8 cellular contexts compared by ENCODE assay signal in the genomic region with DNA sequence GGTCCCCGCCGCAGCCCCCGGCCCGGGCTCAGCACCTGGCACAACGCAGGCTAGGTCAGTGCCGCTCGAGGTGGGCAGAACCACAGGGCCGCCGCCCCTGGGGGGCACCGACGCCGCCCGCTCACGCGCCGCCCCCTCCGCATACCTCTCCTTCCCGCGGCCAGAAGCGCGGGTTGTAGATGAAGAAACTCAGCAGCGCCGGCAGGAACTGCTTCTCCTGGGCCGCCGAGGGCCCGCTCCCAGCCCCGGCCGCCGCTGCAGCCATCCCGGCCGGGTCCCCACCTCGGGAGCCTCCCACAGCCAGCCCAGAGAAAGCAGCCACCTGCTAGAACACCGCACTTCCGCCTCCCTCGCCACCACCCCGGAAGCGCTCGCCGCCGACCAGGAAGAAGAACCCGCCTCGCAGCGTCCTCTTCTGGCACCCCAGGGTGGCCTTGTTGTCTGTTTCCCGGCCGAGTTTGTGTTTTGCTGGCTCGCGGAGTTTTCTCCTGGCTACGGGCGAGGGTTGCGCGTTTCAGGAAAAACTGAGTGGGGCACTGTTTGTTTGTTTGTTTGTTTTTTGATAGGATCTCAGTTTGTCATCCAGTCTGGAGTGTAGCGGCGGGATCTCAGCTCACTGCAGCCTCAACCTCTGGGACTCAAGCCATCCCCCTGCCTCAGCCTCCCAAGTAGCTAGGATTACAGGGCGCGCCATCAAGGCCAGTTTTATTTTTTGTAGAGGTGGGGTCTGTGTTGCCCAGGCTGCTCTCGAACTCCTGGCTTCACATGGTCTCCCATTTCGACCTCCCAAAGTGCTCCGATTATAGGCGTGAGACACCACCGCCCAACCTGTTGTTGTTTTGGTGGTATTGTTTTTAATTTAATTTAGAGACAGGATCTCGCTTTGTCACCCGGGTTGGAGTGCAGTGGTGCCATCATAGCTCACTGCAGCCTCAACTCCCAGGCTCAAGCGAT. TPM values are rescaled to one million over a fixed set of nuclear protein-coding genes. Genes with fewer than 3 reads are reported as not detected.
A peak's percentile ranks its signal among the peaks of the same experiment; 100 is the strongest.
DNase-seq lines count a peak whose midpoint lies in the region; ATAC-seq and TF ChIP-seq lines count a peak whose summit lies in the region.

No MANE protein-coding gene starts in this region.

- H2AFZ ChIP-seq in DND-41 (ENCODE audit: low read depth, low read length): peak overlapping the region; percentile 99

- peak overlapping the region; percentile 81 for H3K27ac ChIP-seq in DND-41 (ENCODE audit: low read length)
- H3K27ac ChIP-seq in Peyer's patch: peak overlapping the region; percentile 47 to 87 (median 76)

- peak; percentile 67 for TF ChIP-seq CTCF in DND-41 (IDR thresholded peaks at IDR 0.05; ENCODE audit: borderline replicate concordance, extremely low read depth, low read length, poor library complexity, severe bottlenecking)
- peak in 2 of 6 experiments; percentile 20 to 28 for TF ChIP-seq CTCF in Peyer's patch (IDR thresholded peaks at IDR 0.05)
- TF ChIP-seq CTCF in nephron (IDR thresholded peaks at IDR 0.05; ENCODE audit: unreplicated experiment in 3 of 3): peak in 1 of 3 experiments; percentile 12

- H3K27ac Mint-ChIP-seq in activated T-helper 17 cell treated with anti-CD3 and anti-CD28 coated beads, Interleukin-2, amount 50 U/mL, for 72 hours: peak overlapping the region; percentile 96
- H3K27ac Mint-ChIP-seq in nephron: peak overlapping the region; percentile 87 to 94 (median 88)
- peak overlapping the region; percentile 97 for H3K27ac Mint-ChIP-seq in stimulated activated naive CD8-positive, alpha-beta T cell treated with anti-CD3 and anti-CD28 coated beads, Interleukin-15, Interleukin-2, amounts not matched to agents 100 ng/mL and 50 ng/mL, for 24 hours

- ATAC-seq in DND-41 (ENCODE audit: insufficient read depth, low read depth) (peak; percentile 96), GM21576 (IDR thresholded peaks at IDR 0.05; ENCODE audit: unreplicated experiment) (peak; percentile 99)
- ATAC-seq in activated T-helper 17 cell treated with anti-CD3 and anti-CD28 coated beads, Interleukin-2, amount 50 U/mL, for 72 hours (replicated peaks): peak; percentile 97

- no peak for TF ChIP-seq POLR2A in Peyer's patch (IDR thresholded peaks at IDR 0.05)

- peaks cover 9% of the 10 kb centered on the region for H3K4me1 Mint-ChIP-seq in activated T-helper 17 cell treated with anti-CD3 and anti-CD28 coated beads, Interleukin-2, amount 50 U/mL, for 72 hours
- H3K4me1 Mint-ChIP-seq in nephron: peaks cover 5% of the 10 kb centered on the region
- H3K4me1 Mint-ChIP-seq in stimulated activated naive CD8-positive, alpha-beta T cell treated with anti-CD3 and anti-CD28 coated beads, Interleukin-15, Interleukin-2, amounts not matched to agents 100 ng/mL and 50 ng/mL, for 24 hours (ENCODE audit: low read depth): peaks cover 27% of the 10 kb centered on the region

- H3K27me3 Mint-ChIP-seq in activated T-helper 17 cell treated with anti-CD3 and anti-CD28 coated beads, Interleukin-2, amount 50 U/mL, for 72 hours: no peaks in the 10 kb centered on the region
- H3K27me3 Mint-ChIP-seq in nephron (ENCODE audit: low read depth): peaks cover 8% of the 10 kb centered on the region
- no peaks in the 10 kb centered on the region for H3K27me3 Mint-ChIP-seq in stimulated activated naive CD8-positive, alpha-beta T cell treated with anti-CD3 and anti-CD28 coated beads, Interleukin-15, Interleukin-2, amounts not matched to agents 100 ng/mL and 50 ng/mL, for 24 hours

- peak overlapping the region; percentile 98 for H3K4me3 Mint-ChIP-seq in activated T-helper 17 cell treated with anti-CD3 and anti-CD28 coated beads, Interleukin-2, amount 50 U/mL, for 72 hours
- peak overlapping the region; percentile 94 to 98 (median 94) for H3K4me3 Mint-ChIP-seq in nephron
- H3K4me3 Mint-ChIP-seq in stimulated activated naive CD8-positive, alpha-beta T cell treated with anti-CD3 and anti-CD28 coated beads, Interleukin-15, Interleukin-2, amounts not matched to agents 100 ng/mL and 50 ng/mL, for 24 hours: peak overlapping the region; percentile 98

- peaks cover 44% of the 10 kb centered on the region for H3K36me3 Mint-ChIP-seq in activated T-helper 17 cell treated with anti-CD3 and anti-CD28 coated beads, Interleukin-2, amount 50 U/mL, for 72 hours (ENCODE audit: low read depth)
- H3K36me3 Mint-ChIP-seq in nephron (ENCODE audit: low read depth): peaks cover 26% of the 10 kb centered on the region
- peaks cover 34% of the 10 kb centered on the region for H3K36me3 Mint-ChIP-seq in stimulated activated naive CD8-positive, alpha-beta T cell treated with anti-CD3 and anti-CD28 coated beads, Interleukin-15, Interleukin-2, amounts not matched to agents 100 ng/mL and 50 ng/mL, for 24 hours (ENCODE audit: low read depth)

- H3K4me1 ChIP-seq in DND-41 (ENCODE audit: insufficient read depth, low read length) (peaks cover 17% of the 10 kb centered on the region), Peyer's patch (peaks cover 0 to 3% (median 0%) of the 10 kb centered on the region in 4 donors)

- H3K4me2 ChIP-seq in DND-41 (ENCODE audit: insufficient read depth, low read length): peak overlapping the region; percentile 85

- H3K9me3 Mint-ChIP-seq in activated T-helper 17 cell treated with anti-CD3 and anti-CD28 coated beads, Interleukin-2, amount 50 U/mL, for 72 hours: no peaks in the 10 kb centered on the region
- H3K9me3 Mint-ChIP-seq in nephron: no peaks in the 10 kb centered on the region
- H3K9me3 Mint-ChIP-seq in stimulated activated naive CD8-positive, alpha-beta T cell treated with anti-CD3 and anti-CD28 coated beads, Interleukin-15, Interleukin-2, amounts not matched to agents 100 ng/mL and 50 ng/mL, for 24 hours: peaks cover 3% of the 10 kb centered on the region

- no peaks in the 10 kb centered on the region for H3K9me3 ChIP-seq in DND-41 (ENCODE audit: insufficient read depth, low read length, severe bottlenecking)
- no peaks in the 10 kb centered on the region for H3K9me3 ChIP-seq in Peyer's patch

- no peak for TF ChIP-seq RAD21 in Ishikawa (IDR thresholded peaks at IDR 0.05; ENCODE audit: low read depth)

- H3K9ac ChIP-seq in DND-41 (ENCODE audit: low read depth, low read length): peak overlapping the region; percentile 85

- peaks cover 30% of the 10 kb centered on the region for H3K79me2 ChIP-seq in DND-41 (ENCODE audit: insufficient read depth, low read length)

- no peaks in the 10 kb centered on the region for H3K27me3 ChIP-seq in DND-41 (ENCODE audit: insufficient read depth, low read length, poor library complexity)
- H3K27me3 ChIP-seq in Peyer's patch: no peaks in the 10 kb centered on the region

- peaks cover 5% of the 10 kb centered on the region; the same call in 1 of the 2 replicates for H4K20me1 ChIP-seq in DND-41 (ENCODE audit: insufficient read depth, low read length)

- DNase-seq in DND-41: peak; percentile 88
- DNase-seq in Peyer's patch: peak; percentile 83 to 92 (median 89)
- peak; percentile 56 for DNase-seq in fibroblast of peridontal ligament (ENCODE audit: extremely low read depth)

- TF ChIP-seq EP300 in Ishikawa (IDR thresholded peaks at IDR 0.05; ENCODE audit: borderline replicate concordance): no peak

- H3K36me3 ChIP-seq in DND-41 (ENCODE audit: insufficient read depth, low read length) (peaks cover 14% of the 10 kb centered on the region), Peyer's patch (peaks cover 0 to 9% (median 0%) of the 10 kb centered on the region in 3 donors)

- H3K4me3 ChIP-seq in DND-41 (ENCODE audit: low read depth in 1 of 2, low read length in 2 of 2): peak overlapping the region; percentile 86 to 90
- peak overlapping the region; percentile 84 to 97 (median 95) for H3K4me3 ChIP-seq in Peyer's patch

TF ChIP-seq in Ishikawa, 13 proteins besides CTCF, POLR2A, EP300 and RAD21 (continues in another document):
- TF ChIP-seq, protein P1, sequence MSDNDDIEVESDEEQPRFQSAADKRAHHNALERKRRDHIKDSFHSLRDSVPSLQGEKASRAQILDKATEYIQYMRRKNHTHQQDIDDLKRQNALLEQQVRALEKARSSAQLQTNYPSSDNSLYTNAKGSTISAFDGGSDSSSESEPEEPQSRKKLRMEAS (IDR thresholded peaks at IDR 0.05): peak; percentile 92
- TF ChIP-seq TAF1 (IDR thresholded peaks at IDR 0.05; ENCODE audit: low read depth) (peak; percentile 94), FOXM1 (IDR thresholded peaks at IDR 0.05; ENCODE audit: borderline replicate concordance, low read depth) (no peak), ZBTB7A (IDR thresholded peaks at IDR 0.05; ENCODE audit: low read depth) (peak; percentile 36; the same call in 1 of the 2 replicates), EGR1 (IDR thresholded peaks at IDR 0.05) (peak; percentile 39)
- TF ChIP-seq, protein P2, sequence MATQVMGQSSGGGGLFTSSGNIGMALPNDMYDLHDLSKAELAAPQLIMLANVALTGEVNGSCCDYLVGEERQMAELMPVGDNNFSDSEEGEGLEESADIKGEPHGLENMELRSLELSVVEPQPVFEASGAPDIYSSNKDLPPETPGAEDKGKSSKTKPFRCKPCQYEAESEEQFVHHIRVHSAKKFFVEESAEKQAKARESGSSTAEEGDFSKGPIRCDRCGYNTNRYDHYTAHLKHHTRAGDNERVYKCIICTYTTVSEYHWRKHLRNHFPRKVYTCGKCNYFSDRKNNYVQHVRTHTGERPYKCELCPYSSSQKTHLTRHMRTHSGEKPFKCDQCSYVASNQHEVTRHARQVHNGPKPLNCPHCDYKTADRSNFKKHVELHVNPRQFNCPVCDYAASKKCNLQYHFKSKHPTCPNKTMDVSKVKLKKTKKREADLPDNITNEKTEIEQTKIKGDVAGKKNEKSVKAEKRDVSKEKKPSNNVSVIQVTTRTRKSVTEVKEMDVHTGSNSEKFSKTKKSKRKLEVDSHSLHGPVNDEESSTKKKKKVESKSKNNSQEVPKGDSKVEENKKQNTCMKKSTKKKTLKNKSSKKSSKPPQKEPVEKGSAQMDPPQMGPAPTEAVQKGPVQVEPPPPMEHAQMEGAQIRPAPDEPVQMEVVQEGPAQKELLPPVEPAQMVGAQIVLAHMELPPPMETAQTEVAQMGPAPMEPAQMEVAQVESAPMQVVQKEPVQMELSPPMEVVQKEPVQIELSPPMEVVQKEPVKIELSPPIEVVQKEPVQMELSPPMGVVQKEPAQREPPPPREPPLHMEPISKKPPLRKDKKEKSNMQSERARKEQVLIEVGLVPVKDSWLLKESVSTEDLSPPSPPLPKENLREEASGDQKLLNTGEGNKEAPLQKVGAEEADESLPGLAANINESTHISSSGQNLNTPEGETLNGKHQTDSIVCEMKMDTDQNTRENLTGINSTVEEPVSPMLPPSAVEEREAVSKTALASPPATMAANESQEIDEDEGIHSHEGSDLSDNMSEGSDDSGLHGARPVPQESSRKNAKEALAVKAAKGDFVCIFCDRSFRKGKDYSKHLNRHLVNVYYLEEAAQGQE (IDR thresholded peaks at IDR 0.05; ENCODE audit: low read depth): no peak
- TF ChIP-seq, protein P3, sequence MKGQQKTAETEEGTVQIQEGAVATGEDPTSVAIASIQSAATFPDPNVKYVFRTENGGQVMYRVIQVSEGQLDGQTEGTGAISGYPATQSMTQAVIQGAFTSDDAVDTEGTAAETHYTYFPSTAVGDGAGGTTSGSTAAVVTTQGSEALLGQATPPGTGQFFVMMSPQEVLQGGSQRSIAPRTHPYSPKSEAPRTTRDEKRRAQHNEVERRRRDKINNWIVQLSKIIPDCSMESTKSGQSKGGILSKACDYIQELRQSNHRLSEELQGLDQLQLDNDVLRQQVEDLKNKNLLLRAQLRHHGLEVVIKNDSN (IDR thresholded peaks at IDR 0.05): peak; percentile 31; the same call in 1 of the 2 replicates

RNA-seq across cellular contexts. Expression of a gene that starts 17.7 kb away (rescaled TPM):
- not detected for total RNA-seq in Peyer's patch
- not detected for total RNA-seq in activated T-helper 17 cell treated with anti-CD3 and anti-CD28 coated beads, Interleukin-2, amount 50 U/mL, for 72 hours

Comparison
In these comparisons a context has a peak if more than half of its experiments do, and no peak if none do; other contexts are left out.
1. Peak in every context shown above with its lines: DNase-seq, ATAC-seq, H3K4me3 ChIP-seq and H3K27ac ChIP-seq.